ENCODE assay signal across 8 cellular contexts in the genomic region with DNA sequence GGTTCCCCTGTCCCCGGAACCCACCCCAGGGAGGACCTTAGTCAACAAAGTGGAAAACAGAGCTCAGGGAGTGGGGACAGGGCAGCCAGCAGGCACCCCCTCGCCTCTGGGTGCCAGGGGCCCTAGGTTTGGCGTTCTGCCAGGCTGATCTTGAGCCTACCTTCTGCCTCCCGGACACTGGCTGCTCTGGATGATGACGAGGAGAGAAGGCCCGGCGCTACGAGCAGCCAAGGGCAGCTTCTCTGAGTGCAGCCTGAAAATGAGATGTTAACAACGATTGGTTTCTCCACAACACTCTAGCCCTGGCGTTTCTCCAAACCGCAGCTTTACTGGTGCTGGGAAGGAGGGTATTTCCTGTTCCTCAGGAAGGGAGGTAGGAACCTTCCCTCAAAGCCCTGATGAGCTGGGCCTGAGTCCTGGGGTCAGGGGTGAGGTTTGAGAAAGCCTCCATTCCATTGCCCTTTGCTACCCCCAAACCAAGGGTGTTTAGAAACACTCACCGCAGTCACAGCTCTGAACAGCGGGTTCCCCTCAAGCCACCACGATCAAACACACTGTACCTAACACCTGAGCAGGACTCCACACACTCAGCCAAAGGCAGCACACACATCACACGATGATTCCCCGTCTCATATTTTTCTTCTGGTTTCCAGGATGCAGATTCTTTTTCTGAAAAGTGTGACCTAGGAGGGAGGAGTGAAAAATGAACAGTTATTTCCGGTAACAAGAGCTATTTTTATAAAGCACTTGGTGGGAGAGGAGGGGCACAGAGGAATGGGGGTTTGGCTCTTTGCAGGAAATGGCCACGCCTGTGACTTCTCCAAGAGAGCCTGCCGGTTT. TPM values are rescaled to one million over a fixed set of nuclear protein-coding genes. Genes with fewer than 3 reads are reported as not detected.
DNase-seq lines count a peak whose midpoint lies in the region; ATAC-seq and TF ChIP-seq lines count a peak whose summit lies in the region.

Gene STING1 (minus strand): TSS at position 709 of the 840 bp plus-strand sequence. CDS start 1,054 bp downstream, outside the sequence.

- no peak for TF ChIP-seq CTCF in activated CD8-positive, alpha-beta T cell treated with anti-CD3 and anti-CD28 coated beads for 36 hours (IDR thresholded peaks at IDR 0.05)
- no peak for TF ChIP-seq CTCF in endothelial cell (IDR thresholded peaks at IDR 0.05; ENCODE audit: unreplicated experiment)
- TF ChIP-seq CTCF in suprapubic skin (IDR thresholded peaks at IDR 0.05): no peak

- intact Hi-C loops in activated CD8-positive, alpha-beta T cell treated with anti-CD3 and anti-CD28 coated beads for 36 hours (cut with micrococcal nuclease): no loop called here

- peaks cover 3 to 11% of the 10 kb centered on the region in 2 donors for H3K4me1 ChIP-seq in muscle layer of duodenum (ENCODE audit: control insufficient read depth in 1 of 2, insufficient read depth in 2 of 2, low read length in 2 of 2)
- H3K4me1 ChIP-seq in suprapubic skin: peaks cover 46% of the 10 kb centered on the region

- H3K27me3 Mint-ChIP-seq in activated CD8-positive, alpha-beta T cell treated with anti-CD3 and anti-CD28 coated beads for 36 hours: no peaks in the 10 kb centered on the region
- H3K27me3 Mint-ChIP-seq in endothelial cell (ENCODE audit: unreplicated experiment): peaks cover 9% of the 10 kb centered on the region

- DNase-seq in DMS53 (lab: John Stamatoyannopoulos, UW) (peak; percentile 90), NCI-H526 (lab: John Stamatoyannopoulos, UW) (peak; percentile 56 to 73), endothelial cell (ENCODE audit: low spot score) (no peak), suprapubic skin (ENCODE audit: low spot score in 2 of 2) (peak; percentile 93 to 94)
- peak; percentile 77 for DNase-seq in activated CD8-positive, alpha-beta T cell treated with anti-CD3 and anti-CD28 coated beads for 36 hours

- H3K27ac ChIP-seq in muscle layer of duodenum (ENCODE audit: low read length): peak within 1 kb of the TSS; percentile 89
- H3K27ac ChIP-seq in suprapubic skin: peak within 1 kb of the TSS; percentile 94

- peak within 1 kb of the TSS; percentile 55 for H3K4me3 ChIP-seq in muscle layer of duodenum (ENCODE audit: low read depth in 1 of 2, low read length in 2 of 2)
- peak within 1 kb of the TSS; percentile 53 for H3K4me3 ChIP-seq in suprapubic skin

- TF ChIP-seq POLR2A in suprapubic skin (IDR thresholded peaks at IDR 0.05): peak in 1 of 2 donors; percentile 22

- no peak for TF ChIP-seq EP300 in suprapubic skin (IDR thresholded peaks at IDR 0.05)

- peak within 1 kb of the TSS; percentile 80 for H3K4me3 Mint-ChIP-seq in activated CD8-positive, alpha-beta T cell treated with anti-CD3 and anti-CD28 coated beads for 36 hours
- H3K4me3 Mint-ChIP-seq in endothelial cell (ENCODE audit: unreplicated experiment): peak within 1 kb of the TSS; percentile 77

- peaks cover 34% of the 10 kb centered on the region for H3K4me1 Mint-ChIP-seq in activated CD8-positive, alpha-beta T cell treated with anti-CD3 and anti-CD28 coated beads for 36 hours (ENCODE audit: low read depth)
- peaks cover 28% of the 10 kb centered on the region for H3K4me1 Mint-ChIP-seq in endothelial cell (ENCODE audit: unreplicated experiment)

- ATAC-seq in HG02759 (IDR thresholded peaks at IDR 0.05; ENCODE audit: unreplicated experiment) (peak; percentile 66), HG02588 (IDR thresholded peaks at IDR 0.05; ENCODE audit: unreplicated experiment) (no peak)
- ATAC-seq in activated CD8-positive, alpha-beta T cell treated with anti-CD3 and anti-CD28 coated beads for 36 hours: peak; percentile 80

- H3K27ac Mint-ChIP-seq in activated CD8-positive, alpha-beta T cell treated with anti-CD3 and anti-CD28 coated beads for 36 hours: peak within 1 kb of the TSS; percentile 91
- peak within 1 kb of the TSS; percentile 94 for H3K27ac Mint-ChIP-seq in endothelial cell (ENCODE audit: unreplicated experiment)

- peaks cover 10% of the 10 kb centered on the region for H3K36me3 Mint-ChIP-seq in activated CD8-positive, alpha-beta T cell treated with anti-CD3 and anti-CD28 coated beads for 36 hours (ENCODE audit: low read depth)
- peaks cover 6% of the 10 kb centered on the region for H3K36me3 Mint-ChIP-seq in endothelial cell (ENCODE audit: low read depth, unreplicated experiment)

- no peaks in the 10 kb centered on the region for H3K9me3 Mint-ChIP-seq in activated CD8-positive, alpha-beta T cell treated with anti-CD3 and anti-CD28 coated beads for 36 hours
- H3K9me3 Mint-ChIP-seq in endothelial cell (ENCODE audit: unreplicated experiment): no peaks in the 10 kb centered on the region

- H3K9me3 ChIP-seq in muscle layer of duodenum (ENCODE audit: control insufficient read depth in 1 of 2, low read length in 2 of 2) (no peaks in the 10 kb centered on the region), suprapubic skin (no peaks in the 10 kb centered on the region)

- H3K27me3 ChIP-seq in muscle layer of duodenum (ENCODE audit: low read depth, low read length) (no peaks in the 10 kb centered on the region), suprapubic skin (no peaks in the 10 kb centered on the region)

- 3% methylated on average over 15 of the region's 19 CpGs for WGBS in suprapubic skin

- CTCF ChIA-PET in activated CD8-positive, alpha-beta T cell treated with anti-CD3 and anti-CD28 coated beads for 36 hours (lab: Charles Lee): interaction anchor here (1.0 to 4.6 kb wide), 16 partner anchors 9 to 154 kb away, joined by 3 to 31 read pairs (median 4); partner anchors contain the start of gene DNAJC18

- H3K36me3 ChIP-seq in muscle layer of duodenum (ENCODE audit: control insufficient read depth in 1 of 2, insufficient read depth in 2 of 2, low read length in 2 of 2): peaks cover 0 to 13% of the 10 kb centered on the region in 2 donors
- peaks cover 18% of the 10 kb centered on the region for H3K36me3 ChIP-seq in suprapubic skin

- POLR2A ChIA-PET in activated CD8-positive, alpha-beta T cell treated with anti-CD3 and anti-CD28 coated beads for 36 hours (lab: Charles Lee): interaction anchor here (0.9 to 3.8 kb wide), 21 partner anchors 8 to 116 kb away, joined by 3 to 21 read pairs (median 4); partner anchors contain the start of genes DNAJC18, ECSCR, SMIM33 and UBE2D2

RNA-seq across cellular contexts. Expression of gene STING1, which starts in this region (rescaled TPM):
- 10 to 100 TPM; 43.7 to 46.3 TPM for total RNA-seq in activated CD8-positive, alpha-beta T cell treated with anti-CD3 and anti-CD28 coated beads for 36 hours
- 69.1 TPM for total RNA-seq in endothelial cell (ENCODE audit: unreplicated experiment)
- 10 to 100 TPM; 11.3 to 20.3 (median 14.8) TPM for total RNA-seq in suprapubic skin
